In the genomic region with DNA sequence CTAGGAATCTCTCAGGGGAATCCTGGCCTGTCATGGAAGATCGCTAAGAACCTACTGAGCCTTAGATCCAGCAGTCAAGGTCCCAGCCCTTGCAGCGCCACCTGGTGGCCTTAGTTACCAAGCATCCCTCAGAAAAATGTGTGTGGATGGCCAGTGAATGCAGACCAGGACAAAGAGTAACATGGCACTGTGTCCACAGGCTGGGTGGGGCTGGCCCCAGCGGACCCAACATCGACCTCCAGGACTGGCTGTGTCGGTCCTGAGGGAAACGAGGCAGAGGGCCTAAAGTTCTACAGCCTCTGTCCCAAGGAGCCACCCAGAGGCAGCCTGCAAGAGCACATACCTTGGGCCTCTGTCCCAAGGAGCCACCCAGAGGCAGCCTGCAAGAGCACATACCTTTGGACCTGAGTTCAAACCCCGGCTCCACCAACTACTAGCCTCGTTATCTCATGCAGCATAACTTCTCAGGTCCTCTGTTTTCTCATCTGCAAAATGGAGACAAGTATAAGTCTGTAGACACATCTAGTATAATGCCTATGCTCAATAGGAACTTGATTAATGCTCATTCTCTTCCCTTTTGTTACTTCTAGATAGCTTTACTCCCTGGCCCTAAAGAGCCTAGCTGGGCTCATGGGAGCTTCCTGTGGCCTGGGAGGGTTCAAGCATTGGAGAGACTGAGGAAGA, we compare ENCODE assay signal across 8 cellular contexts. TPM values are rescaled to one million over a fixed set of nuclear protein-coding genes. Genes with fewer than 3 reads are reported as not detected.
DNase-seq lines count a peak whose midpoint lies in the region; ATAC-seq and TF ChIP-seq lines count a peak whose summit lies in the region.

No MANE protein-coding gene starts in this region.

- H3K27me3 ChIP-seq in BE2C = no peaks in the 10 kb centered on the region

- DNase-seq in BE2C = peak; percentile 82
- DNase-seq in NCI-H748 (lab: John Stamatoyannopoulos, UW; ENCODE audit: unreplicated experiment) = peak; percentile 57
- DNase-seq in activated CD4-positive, alpha-beta T cell treated with anti-CD3 and anti-CD28 coated beads, Interleukin-2, amount 50 U/mL, for 48 hours = peak; percentile 83 to 88
- DNase-seq in effector CD4-positive, alpha-beta T cell = peak; percentile 67
- DNase-seq in medulla oblongata (ENCODE audit: extremely low spot score) = peak; percentile 89
- peak; percentile 52 for DNase-seq in stimulated activated CD8-positive, alpha-beta memory T cell treated with anti-CD3 and anti-CD28 coated beads, Interleukin-15, amount 100 ng/mL, for 24 hours (ENCODE audit: low read depth)

- H3K36me3 ChIP-seq in BE2C = no peaks in the 10 kb centered on the region

- no peaks in the 10 kb centered on the region for H3K9me3 ChIP-seq in BE2C

- ATAC-seq in HG02759 (IDR thresholded peaks at IDR 0.05; ENCODE audit: unreplicated experiment) = peak; percentile 37
- ATAC-seq in GM21825 (IDR thresholded peaks at IDR 0.05; ENCODE audit: unreplicated experiment) = no peak

- H3K4me1 ChIP-seq in BE2C = no peaks in the 10 kb centered on the region

- TF ChIP-seq CTCF in BE2C (IDR thresholded peaks at IDR 0.05; ENCODE audit: low read depth, low read length) = peak; percentile 93

- no peak overlapping the region for H3K4me3 ChIP-seq in BE2C (ENCODE audit: low read depth, low read length)

RNA-seq across cellular contexts. Expression of a gene that starts 57.5 kb away (rescaled TPM):
- polyA plus RNA-seq in BE2C (2012; ENCODE audit: insufficient read depth, insufficient read length, low read depth) = 44.6 TPM
